ENCODE assay signal across 14 cellular contexts in the genomic region with DNA sequence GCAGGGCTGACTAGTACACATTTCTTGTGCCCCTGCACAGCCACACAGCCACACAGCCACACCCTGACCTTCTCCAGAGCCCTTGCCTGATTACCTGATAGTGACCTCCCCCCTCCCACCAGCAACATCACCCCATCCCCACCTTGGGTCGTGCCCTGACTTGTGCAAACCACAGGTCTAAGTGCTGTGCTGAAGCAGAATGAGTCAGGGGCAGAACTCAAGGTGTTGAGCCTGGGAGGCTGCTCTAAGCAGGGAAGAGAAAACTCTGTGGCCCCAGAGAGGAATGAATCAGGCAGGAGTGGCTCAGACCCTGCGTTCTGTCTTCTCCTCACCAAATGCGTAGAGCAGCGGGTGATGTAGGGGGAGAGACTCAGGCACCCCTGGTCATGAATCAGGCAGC. TPM values are rescaled to one million over a fixed set of nuclear protein-coding genes. Genes with fewer than 3 reads are reported as not detected.
DNase-seq lines count a peak whose midpoint lies in the region; FAIRE-seq and TF ChIP-seq lines count a peak whose summit lies in the region.
"Had no signal": no experiment of that assay in that cellular context is flagged by ENCODE, and none has a peak within 500 bp of the region (broad histone marks: within the 10 kb centered on the region; RNA-seq: fewer than 3 reads in every experiment).

No MANE protein-coding gene starts in this region.

- H2AFZ ChIP-seq in keratinocyte (ENCODE audit: control insufficient read depth, low read length) = no peak overlapping the region

- peak overlapping the region; percentile 73 for H3K4me2 ChIP-seq in keratinocyte (ENCODE audit: control insufficient read depth, extremely low read depth, insufficient read depth, low read depth, low read length)

- peak overlapping the region; percentile 80 for H3K9ac ChIP-seq in keratinocyte (ENCODE audit: control insufficient read depth, extremely low read depth, insufficient read depth, low read length)

- no peaks in the 10 kb centered on the region for H3K79me2 ChIP-seq in keratinocyte (ENCODE audit: control insufficient read depth, insufficient read depth, low read length)

- peak; percentile 42 for DNase-seq in stimulated activated CD4-positive, alpha-beta T cell treated with anti-CD3 and anti-CD28 coated beads, Interleukin-15, amount 100 ng/mL, for 24 hours
- DNase-seq in stimulated activated CD4-positive, alpha-beta T cell treated with anti-CD3 and anti-CD28 coated beads, Interleukin-12 subunit alpha, Interleukin-12 subunit beta, amount 100 ng/mL, for 4 hours = no peak
- DNase-seq in NCI-H226 (peak; percentile 32), keratinocyte (ENCODE audit: low read depth, low spot score) (peak; percentile 100), NCI-H526 treated with DMSO at 0.1 percent for 48 hours (lab: John Stamatoyannopoulos, UW) (no peak), OCI-M2 (lab: John Stamatoyannopoulos, UW; ENCODE audit: unreplicated experiment) (no peak), GF-D8 (lab: John Stamatoyannopoulos, UW) (no peak), retina (no peak)
- DNase-seq: BE2C, NCI-H446, occipital lobe, SHP77 treated with DMSO at 0.1 percent for 48 hours had no signal

- no peaks in the 10 kb centered on the region for H4K20me1 ChIP-seq in keratinocyte (ENCODE audit: control insufficient read depth, extremely low read depth, insufficient read depth, low read length)

- no peaks in the 10 kb centered on the region for H3K9me1 ChIP-seq in keratinocyte (ENCODE audit: control insufficient read depth, extremely low read depth, insufficient read depth, low read length)

- no peaks in the 10 kb centered on the region for H3K36me3 ChIP-seq in keratinocyte (ENCODE audit: control insufficient read depth in 2 of 2, extremely low read depth in 1 of 2, insufficient read depth in 2 of 2, low read length in 2 of 2)
- H3K36me3 ChIP-seq: BE2C, cardiac muscle cell had no signal

- no peaks in the 10 kb centered on the region for H3K27me3 ChIP-seq in keratinocyte (ENCODE audit: control insufficient read depth, extremely low read depth, insufficient read depth, low read length)
- H3K27me3 ChIP-seq: BE2C, cardiac muscle cell had no signal

- H3K9me3 ChIP-seq in keratinocyte (ENCODE audit: control insufficient read depth, low read depth, low read length) = no peaks in the 10 kb centered on the region
- H3K9me3 ChIP-seq: BE2C had no signal

- H3K4me1 ChIP-seq in keratinocyte (ENCODE audit: control insufficient read depth, extremely low read depth, insufficient read depth, low read length) = peaks cover 80% of the 10 kb centered on the region
- H3K4me1 ChIP-seq: BE2C had no signal

- FAIRE-seq in keratinocyte (lab: Jason Lieb, UNC) = peak; percentile 99

- TF ChIP-seq CTCF in keratinocyte (optimal IDR thresholded peaks at IDR 0.05 in 1 of 3, IDR thresholded peaks at IDR 0.05 in 1 of 3, conservative IDR thresholded peaks at IDR 0.05 in 1 of 3; ENCODE audit: extremely low read depth in 1 of 3, insufficient read depth in 2 of 3, low read length in 3 of 3) = no peak

- dilution Hi-C loops in keratinocyte (cut with MboI; ENCODE audit: extremely low pct_ligation_motif_present, low sequenced_read_pairs) = no loop called here

- H3K27ac ChIP-seq in keratinocyte (ENCODE audit: control insufficient read depth, insufficient read depth, low read length) = peak overlapping the region; percentile 96
- H3K27ac ChIP-seq: cardiac muscle cell had no signal

- peak overlapping the region in 1 of 3 experiments; percentile 22 for H3K4me3 ChIP-seq in keratinocyte (ENCODE audit: control insufficient read depth in 2 of 3, extremely low read depth in 1 of 3, insufficient read depth in 2 of 3, low read depth in 1 of 3, low read length in 3 of 3)
- H3K4me3 ChIP-seq: cardiac muscle cell, lung had no signal

RNA-seq across cellular contexts. Expression of gene FAT2, which starts 24.3 kb away (rescaled TPM):
- 35.0 to 58.0 TPM (median 51.5 TPM) in 3 replicates for polyA plus RNA-seq in keratinocyte
- polyA plus RNA-seq in keratinocyte (2011; ENCODE audit: low read depth) = 20.3 TPM
- polyA plus RNA-seq in keratinocyte (2011; cell fraction: cytosol; rRNA removed) = 12.5 and 14.2 TPM in 2 replicates
- polyA plus RNA-seq in keratinocyte (2011; cell fraction: nucleus; rRNA removed) = 217 and 259 TPM in 2 replicates
- polyA plus RNA-seq in keratinocyte (2012; ENCODE audit: low replicate concordance) = 44.0 and 58.0 TPM in 2 replicates
- polyA minus RNA-seq in keratinocyte = 219 to 287 TPM (median 236 TPM) in 3 replicates
- polyA minus RNA-seq in keratinocyte (2011; cell fraction: cytosol; rRNA and poly(A)+ RNA removed) = 63.1 TPM
- 484 and 633 TPM in 2 replicates for polyA minus RNA-seq in keratinocyte (2011; cell fraction: nucleus; rRNA and poly(A)+ RNA removed)

Comparison
In these comparisons a context has a peak if more than half of its experiments do, and no peak if none do; other contexts are left out.
1. DNase-seq: peak in stimulated activated CD4-positive, alpha-beta T cell treated with anti-CD3 and anti-CD28 coated beads, Interleukin-15, amount 100 ng/mL, for 24 hours (single experiment), NCI-H226 (single experiment) and keratinocyte (single experiment); none in stimulated activated CD4-positive, alpha-beta T cell treated with anti-CD3 and anti-CD28 coated beads, Interleukin-12 subunit alpha, Interleukin-12 subunit beta, amount 100 ng/mL, for 4 hours (single experiment), NCI-H526 treated with DMSO at 0.1 percent for 48 hours (single experiment), OCI-M2 (single experiment), GF-D8 (single experiment) and retina (single experiment).